Comparison of ENCODE assay signal across 8 cellular contexts in the genomic region with DNA sequence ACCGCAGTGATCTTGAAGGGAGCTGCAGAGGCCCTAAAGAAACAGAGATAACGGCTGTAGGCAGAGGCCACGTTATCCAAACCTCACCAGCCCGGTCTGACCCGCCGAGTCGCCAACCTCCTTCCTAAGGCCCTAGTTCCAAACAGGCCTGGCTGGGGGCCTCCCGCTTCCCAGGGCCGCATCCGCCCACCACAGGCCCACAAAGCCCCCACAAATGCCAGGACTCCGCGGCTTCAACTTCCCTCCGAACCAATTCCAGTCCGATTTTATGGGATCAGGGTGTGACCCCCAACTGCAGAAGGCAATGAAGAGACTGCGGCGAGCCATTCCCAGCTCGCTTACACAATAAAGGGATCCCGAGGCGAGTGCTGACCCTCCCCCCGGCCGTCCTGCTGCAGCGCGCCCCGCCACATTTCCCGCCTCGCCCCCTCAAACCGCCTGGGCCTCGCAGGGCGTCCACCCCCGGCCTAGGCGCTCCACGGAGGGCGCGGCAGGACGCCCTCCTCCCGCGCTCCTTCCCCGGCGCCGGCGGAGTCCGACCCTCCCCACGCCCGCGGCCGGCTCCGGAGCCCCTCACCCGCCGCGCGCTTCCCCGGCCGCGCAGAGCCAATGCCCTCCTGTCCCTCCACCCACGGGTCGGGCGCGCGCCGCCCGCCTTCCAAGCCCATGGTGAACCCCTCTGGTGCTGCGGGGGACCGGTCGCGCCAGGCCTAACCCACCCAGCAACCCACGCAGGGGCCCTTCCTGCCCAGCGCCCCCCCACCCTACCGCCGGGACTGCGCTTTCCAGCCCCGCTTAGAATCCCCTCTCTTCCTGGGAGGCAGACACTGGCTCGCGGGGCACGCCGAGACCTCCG. TPM values are rescaled to one million over a fixed set of nuclear protein-coding genes. Genes with fewer than 3 reads are reported as not detected.
DNase-seq lines count a peak whose midpoint lies in the region; TF ChIP-seq lines count a peak whose summit lies in the region.

No MANE protein-coding gene starts in this region.

- H3K4me1 Mint-ChIP-seq in HFFc6 (ENCODE audit: low read depth) = peaks cover 22% of the 10 kb centered on the region
- peaks cover 23% of the 10 kb centered on the region for H3K4me1 Mint-ChIP-seq in endodermal cell

- H3K27ac Mint-ChIP-seq in HFFc6 = peak overlapping the region; percentile 92
- H3K27ac Mint-ChIP-seq in endodermal cell = peak overlapping the region; percentile 99

- no peaks in the 10 kb centered on the region for H3K27me3 ChIP-seq in endodermal cell (ENCODE audit: control insufficient read depth, insufficient read depth, low read length, poor library complexity, severe bottlenecking)
- H3K27me3 ChIP-seq in tibial nerve = no peaks in the 10 kb centered on the region

- H3K36me3 Mint-ChIP-seq in HFFc6 (ENCODE audit: low read depth) (no peaks in the 10 kb centered on the region), endodermal cell (ENCODE audit: low read depth) (peaks cover 1% of the 10 kb centered on the region)

- H3K9me3 Mint-ChIP-seq in HFFc6 (no peaks in the 10 kb centered on the region), endodermal cell (no peaks in the 10 kb centered on the region)

- H3K9ac ChIP-seq in endodermal cell (ENCODE audit: extremely low read depth, low read length, poor library complexity, severe bottlenecking) = peak overlapping the region; percentile 85

- H3K36me3 ChIP-seq in endodermal cell (ENCODE audit: control insufficient read depth, insufficient read depth, low read length) (peaks cover 4% of the 10 kb centered on the region), mesodermal cell (ENCODE audit: control insufficient read depth, insufficient read depth, low read length) (peaks cover 10% of the 10 kb centered on the region), tibial nerve (no peaks in the 10 kb centered on the region)

- TF ChIP-seq CTCF in HFFc6 (IDR thresholded peaks at IDR 0.05) = no peak
- no peak for TF ChIP-seq CTCF in endodermal cell (conservative IDR thresholded peaks at IDR 0.05)
- no peak for TF ChIP-seq CTCF in tibial nerve (IDR thresholded peaks at IDR 0.05)

- H3K4me3 ChIP-seq in endodermal cell (ENCODE audit: low read length) = peak overlapping the region; percentile 82
- H3K4me3 ChIP-seq in mesodermal cell (ENCODE audit: extremely low read depth, insufficient read depth, low read length, poor library complexity, severe bottlenecking) = peak overlapping the region; percentile 99
- peak overlapping the region; percentile 62 to 82 (median 78) for H3K4me3 ChIP-seq in tibial nerve

- H3K9me3 ChIP-seq in endodermal cell (ENCODE audit: control insufficient read depth, low read length) = no peaks in the 10 kb centered on the region
- H3K9me3 ChIP-seq in mesodermal cell (ENCODE audit: control insufficient read depth, low read length) = no peaks in the 10 kb centered on the region
- no peaks in the 10 kb centered on the region for H3K9me3 ChIP-seq in tibial nerve

- WGBS in endodermal cell (ENCODE audit: insufficient coverage in 1 of 2, insufficient read length in 1 of 2), 2 experiments = 0% methylated on average over 35 to 75 of the region's 76 CpGs
- WGBS in mesodermal cell (ENCODE audit: insufficient coverage in 2 of 2), 2 experiments = 0% methylated on average over 39 to 47 of the region's 76 CpGs
- 0% methylated on average over 25 to 68 of the region's 76 CpGs for WGBS in tibial nerve, 2 donors

- no peak for TF ChIP-seq POLR2A in tibial nerve (IDR thresholded peaks at IDR 0.05)

- H3K27ac ChIP-seq in endodermal cell (ENCODE audit: low read depth, low read length) (peak overlapping the region; percentile 84), mesodermal cell (ENCODE audit: low read depth, low read length, severe bottlenecking) (peak overlapping the region; percentile 85), tibial nerve (peak overlapping the region; percentile 60 to 89 (median 76))

- H3K4me3 Mint-ChIP-seq in HFFc6 (peak overlapping the region; percentile 97), endodermal cell (peak overlapping the region; percentile 99)

- peaks cover 8% of the 10 kb centered on the region for H3K4me1 ChIP-seq in endodermal cell (ENCODE audit: control insufficient read depth, insufficient read depth, low read length)
- peaks cover 6% of the 10 kb centered on the region for H3K4me1 ChIP-seq in mesodermal cell (ENCODE audit: control insufficient read depth, insufficient read depth, low read length, poor library complexity, severe bottlenecking)
- peaks cover 0 to 24% (median 3%) of the 10 kb centered on the region in 4 donors for H3K4me1 ChIP-seq in tibial nerve

- peak; percentile 32 for DNase-seq in AG08395 (ENCODE audit: low spot score)
- DNase-seq in HFFc6 = no peak
- DNase-seq in activated CD4-positive, alpha-beta T cell treated with anti-CD3 and anti-CD28 coated beads for 48 hours = peak; percentile 36
- DNase-seq in endodermal cell = peak; percentile 86
- DNase-seq in tibial nerve (ENCODE audit: low spot score in 2 of 2) = no peak
- no peak for DNase-seq in AML-193 (lab: John Stamatoyannopoulos, UW)
- DNase-seq in middle frontal gyrus (ENCODE audit: extremely low spot score, low spot score) = no peak

- no peak for TF ChIP-seq EP300 in tibial nerve (IDR thresholded peaks at IDR 0.05)

- peaks cover 5% of the 10 kb centered on the region; the same call in 1 of the 2 replicates for H3K27me3 Mint-ChIP-seq in HFFc6 (ENCODE audit: insufficient read depth)
- H3K27me3 Mint-ChIP-seq in endodermal cell (ENCODE audit: insufficient read depth) = no peaks in the 10 kb centered on the region

RNA-seq across cellular contexts. Expression of gene MYH10, which starts 0.9 kb away (rescaled TPM):
- total RNA-seq in HFFc6 (2021; fragmentation: NEBNext Ultra II Directional; extraction: Animal tissue kit (Norgen Biotek cat#: 25700)) = 10 to 100 TPM; 54.0 to 63.3 (median 58.3) TPM
- 100 to 1,000 TPM; 251 to 257 TPM for total RNA-seq in endodermal cell
- 154 TPM for polyA plus RNA-seq in endodermal cell (2013, experiment 1 of 2)
- 145 TPM for polyA plus RNA-seq in endodermal cell (2013, experiment 2 of 2)
- polyA plus RNA-seq in mesodermal cell (2013, experiment 1 of 2) = 160 TPM
- polyA plus RNA-seq in mesodermal cell (2013, experiment 2 of 2) = 161 TPM
- 10 to 100 TPM; 29.3 to 50.0 (median 35.4) TPM for total RNA-seq in tibial nerve

Comparison
In these comparisons a context has a peak if more than half of its experiments do, and no peak if none do; other contexts are left out.
1. DNase-seq: peak in AG08395 (single experiment), activated CD4-positive, alpha-beta T cell treated with anti-CD3 and anti-CD28 coated beads for 48 hours (single experiment) and endodermal cell (single experiment); none in HFFc6 (single experiment), tibial nerve (0 of 2), AML-193 (0 of 2) and middle frontal gyrus (single experiment).
2. Peak in every context shown above with its lines, with median percentiles within 50 percentile points of each other: H3K27ac ChIP-seq and H3K4me3 ChIP-seq.